Comparison of ENCODE assay signal across 1 cellular context in the genomic region with DNA sequence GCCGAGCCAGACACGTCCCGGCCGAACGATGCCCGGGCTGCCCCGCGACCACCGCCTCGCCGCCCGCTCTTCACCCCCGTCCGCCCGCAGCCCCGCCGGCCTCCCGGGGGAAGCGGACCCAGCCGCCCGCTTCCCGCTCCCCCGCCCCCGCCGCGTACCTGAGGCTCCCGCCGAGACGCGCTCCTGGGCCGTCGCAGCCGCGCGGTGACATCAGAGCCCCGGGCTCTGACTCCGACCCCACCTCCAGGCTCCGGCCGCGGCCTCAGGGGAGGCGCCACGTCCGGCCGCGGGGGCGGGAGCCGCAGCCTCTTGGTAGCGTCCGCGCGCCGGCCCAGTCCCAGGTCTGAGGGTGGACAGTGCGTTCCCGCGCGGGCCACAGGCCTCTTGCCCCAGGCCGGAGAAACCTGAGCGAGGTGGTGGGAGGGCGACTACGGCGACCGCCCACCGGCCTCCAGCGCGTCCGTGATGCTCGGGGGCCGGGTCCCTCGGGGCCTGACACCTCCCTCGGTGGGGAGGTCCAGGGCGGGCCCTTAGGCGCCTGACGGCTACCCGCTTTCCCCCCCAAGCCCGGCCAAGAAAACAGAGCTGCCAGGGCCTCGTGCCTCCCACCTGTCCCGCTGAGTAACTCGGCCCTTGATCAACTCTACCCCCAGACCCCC.
TF ChIP-seq lines count a peak whose summit lies in the region.

A gene with protein sequence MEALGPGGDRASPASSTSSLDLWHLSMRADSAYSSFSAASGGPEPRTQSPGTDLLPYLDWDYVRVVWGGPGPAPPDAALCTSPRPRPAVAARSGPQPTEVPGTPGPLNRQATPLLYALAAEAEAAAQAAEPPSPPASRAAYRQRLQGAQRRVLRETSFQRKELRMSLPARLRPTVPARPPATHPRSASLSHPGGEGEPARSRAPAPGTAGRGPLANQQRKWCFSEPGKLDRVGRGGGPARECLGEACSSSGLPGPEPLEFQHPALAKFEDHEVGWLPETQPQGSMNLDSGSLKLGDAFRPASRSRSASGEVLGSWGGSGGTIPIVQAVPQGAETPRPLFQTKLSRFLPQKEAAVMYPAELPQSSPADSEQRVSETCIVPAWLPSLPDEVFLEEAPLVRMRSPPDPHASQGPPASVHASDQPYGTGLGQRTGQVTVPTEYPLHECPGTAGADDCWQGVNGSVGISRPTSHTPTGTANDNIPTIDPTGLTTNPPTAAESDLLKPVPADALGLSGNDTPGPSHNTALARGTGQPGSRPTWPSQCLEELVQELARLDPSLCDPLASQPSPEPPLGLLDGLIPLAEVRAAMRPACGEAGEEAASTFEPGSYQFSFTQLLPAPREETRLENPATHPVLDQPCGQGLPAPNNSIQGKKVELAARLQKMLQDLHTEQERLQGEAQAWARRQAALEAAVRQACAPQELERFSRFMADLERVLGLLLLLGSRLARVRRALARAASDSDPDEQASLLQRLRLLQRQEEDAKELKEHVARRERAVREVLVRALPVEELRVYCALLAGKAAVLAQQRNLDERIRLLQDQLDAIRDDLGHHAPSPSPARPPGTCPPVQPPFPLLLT (minus strand): TSS at position 212 of the 659 bp plus-strand sequence. CDS start 4,507 bp downstream, outside the sequence.

TF ChIP-seq in HepG2, 621 proteins besides CTCF, POLR2A, EP300 and RAD21 (continues in another document):
- TF ChIP-seq, protein P1, sequence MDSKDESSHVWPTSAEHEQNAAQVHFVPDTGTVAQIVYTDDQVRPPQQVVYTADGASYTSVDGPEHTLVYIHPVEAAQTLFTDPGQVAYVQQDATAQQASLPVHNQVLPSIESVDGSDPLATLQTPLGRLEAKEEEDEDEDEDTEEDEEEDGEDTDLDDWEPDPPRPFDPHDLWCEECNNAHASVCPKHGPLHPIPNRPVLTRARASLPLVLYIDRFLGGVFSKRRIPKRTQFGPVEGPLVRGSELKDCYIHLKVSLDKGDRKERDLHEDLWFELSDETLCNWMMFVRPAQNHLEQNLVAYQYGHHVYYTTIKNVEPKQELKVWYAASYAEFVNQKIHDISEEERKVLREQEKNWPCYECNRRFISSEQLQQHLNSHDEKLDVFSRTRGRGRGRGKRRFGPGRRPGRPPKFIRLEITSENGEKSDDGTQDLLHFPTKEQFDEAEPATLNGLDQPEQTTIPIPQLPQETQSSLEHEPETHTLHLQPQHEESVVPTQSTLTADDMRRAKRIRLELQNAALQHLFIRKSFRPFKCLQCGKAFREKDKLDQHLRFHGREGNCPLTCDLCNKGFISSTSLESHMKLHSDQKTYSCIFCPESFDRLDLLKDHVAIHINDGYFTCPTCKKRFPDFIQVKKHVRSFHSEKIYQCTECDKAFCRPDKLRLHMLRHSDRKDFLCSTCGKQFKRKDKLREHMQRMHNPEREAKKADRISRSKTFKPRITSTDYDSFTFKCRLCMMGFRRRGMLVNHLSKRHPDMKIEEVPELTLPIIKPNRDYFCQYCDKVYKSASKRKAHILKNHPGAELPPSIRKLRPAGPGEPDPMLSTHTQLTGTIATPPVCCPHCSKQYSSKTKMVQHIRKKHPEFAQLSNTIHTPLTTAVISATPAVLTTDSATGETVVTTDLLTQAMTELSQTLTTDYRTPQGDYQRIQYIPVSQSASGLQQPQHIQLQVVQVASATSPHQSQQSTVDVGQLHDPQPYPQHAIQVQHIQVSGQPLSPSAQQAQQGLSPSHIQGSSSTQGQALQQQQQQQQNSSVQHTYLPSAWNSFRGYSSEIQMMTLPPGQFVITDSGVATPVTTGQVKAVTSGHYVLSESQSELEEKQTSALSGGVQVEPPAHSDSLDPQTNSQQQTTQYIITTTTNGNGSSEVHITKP (CRISPR knock-in tag; IDR thresholded peaks at IDR 0.05; ENCODE audit: low read depth): peak; percentile 96
- TF ChIP-seq TCF12 (IDR thresholded peaks at IDR 0.05): no peak
- peak; percentile 66; the same call in 1 of the 2 replicates for TF ChIP-seq TCF12 (CRISPR knock-in tag; IDR thresholded peaks at IDR 0.05)
- peak; percentile 55 for TF ChIP-seq MED8 (CRISPR knock-in tag; IDR thresholded peaks at IDR 0.05; ENCODE audit: insufficient replicate concordance)
- no peak for TF ChIP-seq CBX5 (CRISPR knock-in tag; IDR thresholded peaks at IDR 0.05; ENCODE audit: borderline replicate concordance)
- TF ChIP-seq JUND (CRISPR knock-in tag; IDR thresholded peaks at IDR 0.05): peak; percentile 59; the same call in 1 of the 2 replicates
- TF ChIP-seq, protein P2, sequence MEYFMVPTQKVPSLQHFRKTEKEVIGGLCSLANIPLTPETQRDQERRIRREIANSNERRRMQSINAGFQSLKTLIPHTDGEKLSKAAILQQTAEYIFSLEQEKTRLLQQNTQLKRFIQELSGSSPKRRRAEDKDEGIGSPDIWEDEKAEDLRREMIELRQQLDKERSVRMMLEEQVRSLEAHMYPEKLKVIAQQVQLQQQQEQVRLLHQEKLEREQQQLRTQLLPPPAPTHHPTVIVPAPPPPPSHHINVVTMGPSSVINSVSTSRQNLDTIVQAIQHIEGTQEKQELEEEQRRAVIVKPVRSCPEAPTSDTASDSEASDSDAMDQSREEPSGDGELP (IDR thresholded peaks at IDR 0.05; ENCODE audit: borderline replicate concordance, low read depth): no peak
- TF ChIP-seq, protein P3, sequence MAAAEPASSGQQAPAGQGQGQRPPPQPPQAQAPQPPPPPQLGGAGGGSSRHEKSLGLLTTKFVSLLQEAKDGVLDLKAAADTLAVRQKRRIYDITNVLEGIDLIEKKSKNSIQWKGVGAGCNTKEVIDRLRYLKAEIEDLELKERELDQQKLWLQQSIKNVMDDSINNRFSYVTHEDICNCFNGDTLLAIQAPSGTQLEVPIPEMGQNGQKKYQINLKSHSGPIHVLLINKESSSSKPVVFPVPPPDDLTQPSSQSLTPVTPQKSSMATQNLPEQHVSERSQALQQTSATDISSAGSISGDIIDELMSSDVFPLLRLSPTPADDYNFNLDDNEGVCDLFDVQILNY (CRISPR knock-in tag; conservative IDR thresholded peaks at IDR 0.05): no peak
- TF ChIP-seq, protein P4, sequence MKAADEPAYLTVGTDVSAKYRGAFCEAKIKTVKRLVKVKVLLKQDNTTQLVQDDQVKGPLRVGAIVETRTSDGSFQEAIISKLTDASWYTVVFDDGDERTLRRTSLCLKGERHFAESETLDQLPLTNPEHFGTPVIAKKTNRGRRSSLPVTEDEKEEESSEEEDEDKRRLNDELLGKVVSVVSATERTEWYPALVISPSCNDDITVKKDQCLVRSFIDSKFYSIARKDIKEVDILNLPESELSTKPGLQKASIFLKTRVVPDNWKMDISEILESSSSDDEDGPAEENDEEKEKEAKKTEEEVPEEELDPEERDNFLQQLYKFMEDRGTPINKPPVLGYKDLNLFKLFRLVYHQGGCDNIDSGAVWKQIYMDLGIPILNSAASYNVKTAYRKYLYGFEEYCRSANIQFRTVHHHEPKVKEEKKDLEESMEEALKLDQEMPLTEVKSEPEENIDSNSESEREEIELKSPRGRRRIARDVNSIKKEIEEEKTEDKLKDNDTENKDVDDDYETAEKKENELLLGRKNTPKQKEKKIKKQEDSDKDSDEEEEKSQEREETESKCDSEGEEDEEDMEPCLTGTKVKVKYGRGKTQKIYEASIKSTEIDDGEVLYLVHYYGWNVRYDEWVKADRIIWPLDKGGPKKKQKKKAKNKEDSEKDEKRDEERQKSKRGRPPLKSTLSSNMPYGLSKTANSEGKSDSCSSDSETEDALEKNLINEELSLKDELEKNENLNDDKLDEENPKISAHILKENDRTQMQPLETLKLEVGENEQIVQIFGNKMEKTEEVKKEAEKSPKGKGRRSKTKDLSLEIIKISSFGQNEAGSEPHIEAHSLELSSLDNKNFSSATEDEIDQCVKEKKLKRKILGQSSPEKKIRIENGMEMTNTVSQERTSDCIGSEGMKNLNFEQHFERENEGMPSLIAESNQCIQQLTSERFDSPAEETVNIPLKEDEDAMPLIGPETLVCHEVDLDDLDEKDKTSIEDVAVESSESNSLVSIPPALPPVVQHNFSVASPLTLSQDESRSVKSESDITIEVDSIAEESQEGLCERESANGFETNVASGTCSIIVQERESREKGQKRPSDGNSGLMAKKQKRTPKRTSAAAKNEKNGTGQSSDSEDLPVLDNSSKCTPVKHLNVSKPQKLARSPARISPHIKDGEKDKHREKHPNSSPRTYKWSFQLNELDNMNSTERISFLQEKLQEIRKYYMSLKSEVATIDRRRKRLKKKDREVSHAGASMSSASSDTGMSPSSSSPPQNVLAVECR (CRISPR knock-in tag; IDR thresholded peaks at IDR 0.05; ENCODE audit: borderline replicate concordance): peak; percentile 53; the same call in 1 of the 2 replicates
- TF ChIP-seq, protein P5, sequence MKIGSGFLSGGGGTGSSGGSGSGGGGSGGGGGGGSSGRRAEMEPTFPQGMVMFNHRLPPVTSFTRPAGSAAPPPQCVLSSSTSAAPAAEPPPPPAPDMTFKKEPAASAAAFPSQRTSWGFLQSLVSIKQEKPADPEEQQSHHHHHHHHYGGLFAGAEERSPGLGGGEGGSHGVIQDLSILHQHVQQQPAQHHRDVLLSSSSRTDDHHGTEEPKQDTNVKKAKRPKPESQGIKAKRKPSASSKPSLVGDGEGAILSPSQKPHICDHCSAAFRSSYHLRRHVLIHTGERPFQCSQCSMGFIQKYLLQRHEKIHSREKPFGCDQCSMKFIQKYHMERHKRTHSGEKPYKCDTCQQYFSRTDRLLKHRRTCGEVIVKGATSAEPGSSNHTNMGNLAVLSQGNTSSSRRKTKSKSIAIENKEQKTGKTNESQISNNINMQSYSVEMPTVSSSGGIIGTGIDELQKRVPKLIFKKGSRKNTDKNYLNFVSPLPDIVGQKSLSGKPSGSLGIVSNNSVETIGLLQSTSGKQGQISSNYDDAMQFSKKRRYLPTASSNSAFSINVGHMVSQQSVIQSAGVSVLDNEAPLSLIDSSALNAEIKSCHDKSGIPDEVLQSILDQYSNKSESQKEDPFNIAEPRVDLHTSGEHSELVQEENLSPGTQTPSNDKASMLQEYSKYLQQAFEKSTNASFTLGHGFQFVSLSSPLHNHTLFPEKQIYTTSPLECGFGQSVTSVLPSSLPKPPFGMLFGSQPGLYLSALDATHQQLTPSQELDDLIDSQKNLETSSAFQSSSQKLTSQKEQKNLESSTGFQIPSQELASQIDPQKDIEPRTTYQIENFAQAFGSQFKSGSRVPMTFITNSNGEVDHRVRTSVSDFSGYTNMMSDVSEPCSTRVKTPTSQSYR (CRISPR knock-in tag; IDR thresholded peaks at IDR 0.05; ENCODE audit: borderline replicate concordance): no peak
- TF ChIP-seq, protein P6, sequence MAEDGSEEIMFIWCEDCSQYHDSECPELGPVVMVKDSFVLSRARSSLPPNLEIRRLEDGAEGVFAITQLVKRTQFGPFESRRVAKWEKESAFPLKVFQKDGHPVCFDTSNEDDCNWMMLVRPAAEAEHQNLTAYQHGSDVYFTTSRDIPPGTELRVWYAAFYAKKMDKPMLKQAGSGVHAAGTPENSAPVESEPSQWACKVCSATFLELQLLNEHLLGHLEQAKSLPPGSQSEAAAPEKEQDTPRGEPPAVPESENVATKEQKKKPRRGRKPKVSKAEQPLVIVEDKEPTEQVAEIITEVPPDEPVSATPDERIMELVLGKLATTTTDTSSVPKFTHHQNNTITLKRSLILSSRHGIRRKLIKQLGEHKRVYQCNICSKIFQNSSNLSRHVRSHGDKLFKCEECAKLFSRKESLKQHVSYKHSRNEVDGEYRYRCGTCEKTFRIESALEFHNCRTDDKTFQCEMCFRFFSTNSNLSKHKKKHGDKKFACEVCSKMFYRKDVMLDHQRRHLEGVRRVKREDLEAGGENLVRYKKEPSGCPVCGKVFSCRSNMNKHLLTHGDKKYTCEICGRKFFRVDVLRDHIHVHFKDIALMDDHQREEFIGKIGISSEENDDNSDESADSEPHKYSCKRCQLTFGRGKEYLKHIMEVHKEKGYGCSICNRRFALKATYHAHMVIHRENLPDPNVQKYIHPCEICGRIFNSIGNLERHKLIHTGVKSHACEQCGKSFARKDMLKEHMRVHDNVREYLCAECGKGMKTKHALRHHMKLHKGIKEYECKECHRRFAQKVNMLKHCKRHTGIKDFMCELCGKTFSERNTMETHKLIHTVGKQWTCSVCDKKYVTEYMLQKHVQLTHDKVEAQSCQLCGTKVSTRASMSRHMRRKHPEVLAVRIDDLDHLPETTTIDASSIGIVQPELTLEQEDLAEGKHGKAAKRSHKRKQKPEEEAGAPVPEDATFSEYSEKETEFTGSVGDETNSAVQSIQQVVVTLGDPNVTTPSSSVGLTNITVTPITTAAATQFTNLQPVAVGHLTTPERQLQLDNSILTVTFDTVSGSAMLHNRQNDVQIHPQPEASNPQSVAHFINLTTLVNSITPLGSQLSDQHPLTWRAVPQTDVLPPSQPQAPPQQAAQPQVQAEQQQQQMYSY (CRISPR knock-in tag; IDR thresholded peaks at IDR 0.05): peak; percentile 53; the same call in 1 of the 2 replicates
- peak; percentile 68; the same call in 1 of the 2 replicates for TF ChIP-seq ZNF441 (CRISPR knock-in tag; IDR thresholded peaks at IDR 0.05; ENCODE audit: borderline replicate concordance)
- TF ChIP-seq HNRNPLL (IDR thresholded peaks at IDR 0.05; ENCODE audit: low read depth, low read length, poor library complexity, severe bottlenecking): peak; percentile 12
- TF ChIP-seq, protein P7, sequence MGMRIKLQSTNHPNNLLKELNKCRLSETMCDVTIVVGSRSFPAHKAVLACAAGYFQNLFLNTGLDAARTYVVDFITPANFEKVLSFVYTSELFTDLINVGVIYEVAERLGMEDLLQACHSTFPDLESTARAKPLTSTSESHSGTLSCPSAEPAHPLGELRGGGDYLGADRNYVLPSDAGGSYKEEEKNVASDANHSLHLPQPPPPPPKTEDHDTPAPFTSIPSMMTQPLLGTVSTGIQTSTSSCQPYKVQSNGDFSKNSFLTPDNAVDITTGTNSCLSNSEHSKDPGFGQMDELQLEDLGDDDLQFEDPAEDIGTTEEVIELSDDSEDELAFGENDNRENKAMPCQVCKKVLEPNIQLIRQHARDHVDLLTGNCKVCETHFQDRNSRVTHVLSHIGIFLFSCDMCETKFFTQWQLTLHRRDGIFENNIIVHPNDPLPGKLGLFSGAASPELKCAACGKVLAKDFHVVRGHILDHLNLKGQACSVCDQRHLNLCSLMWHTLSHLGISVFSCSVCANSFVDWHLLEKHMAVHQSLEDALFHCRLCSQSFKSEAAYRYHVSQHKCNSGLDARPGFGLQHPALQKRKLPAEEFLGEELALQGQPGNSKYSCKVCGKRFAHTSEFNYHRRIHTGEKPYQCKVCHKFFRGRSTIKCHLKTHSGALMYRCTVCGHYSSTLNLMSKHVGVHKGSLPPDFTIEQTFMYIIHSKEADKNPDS (CRISPR knock-in tag; IDR thresholded peaks at IDR 0.05): peak; percentile 41; the same call in 1 of the 2 replicates
- peak; percentile 36; the same call in 1 of the 2 replicates for TF ChIP-seq CREB1 (IDR thresholded peaks at IDR 0.05)
- TF ChIP-seq CREB1 (CRISPR knock-in tag; IDR thresholded peaks at IDR 0.05): no peak
- 0 out of 2 replicates have a peak, but pooled peaks have one; percentile 39 for TF ChIP-seq THAP11 (CRISPR knock-in tag; IDR thresholded peaks at IDR 0.05)
- no peak for TF ChIP-seq TBL1XR1 (IDR thresholded peaks at IDR 0.05; ENCODE audit: borderline replicate concordance, low read length, partially characterized antibody)
- TF ChIP-seq, protein P8, sequence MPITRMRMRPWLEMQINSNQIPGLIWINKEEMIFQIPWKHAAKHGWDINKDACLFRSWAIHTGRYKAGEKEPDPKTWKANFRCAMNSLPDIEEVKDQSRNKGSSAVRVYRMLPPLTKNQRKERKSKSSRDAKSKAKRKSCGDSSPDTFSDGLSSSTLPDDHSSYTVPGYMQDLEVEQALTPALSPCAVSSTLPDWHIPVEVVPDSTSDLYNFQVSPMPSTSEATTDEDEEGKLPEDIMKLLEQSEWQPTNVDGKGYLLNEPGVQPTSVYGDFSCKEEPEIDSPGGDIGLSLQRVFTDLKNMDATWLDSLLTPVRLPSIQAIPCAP (CRISPR knock-in tag; IDR thresholded peaks at IDR 0.05; ENCODE audit: low read depth): no peak
- TF ChIP-seq ZNF792 (CRISPR knock-in tag; IDR thresholded peaks at IDR 0.05): no peak
- 0 out of 2 replicates have a peak, but pooled peaks have one; percentile 25 for TF ChIP-seq ZNF547 (CRISPR knock-in tag; IDR thresholded peaks at IDR 0.05)
- TF ChIP-seq ZSCAN20 (CRISPR knock-in tag; IDR thresholded peaks at IDR 0.05; ENCODE audit: borderline replicate concordance): peak; percentile 22; the same call in 1 of the 2 replicates
- TF ChIP-seq, protein P9, sequence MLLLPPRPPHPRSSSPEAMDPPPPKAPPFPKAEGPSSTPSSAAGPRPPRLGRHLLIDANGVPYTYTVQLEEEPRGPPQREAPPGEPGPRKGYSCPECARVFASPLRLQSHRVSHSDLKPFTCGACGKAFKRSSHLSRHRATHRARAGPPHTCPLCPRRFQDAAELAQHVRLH (CRISPR knock-in tag; IDR thresholded peaks at IDR 0.05; ENCODE audit: borderline replicate concordance, low read depth): peak; percentile 17; the same call in 1 of the 2 replicates
